Comparison of ENCODE assay signal across 26 cellular contexts in the genomic region with DNA sequence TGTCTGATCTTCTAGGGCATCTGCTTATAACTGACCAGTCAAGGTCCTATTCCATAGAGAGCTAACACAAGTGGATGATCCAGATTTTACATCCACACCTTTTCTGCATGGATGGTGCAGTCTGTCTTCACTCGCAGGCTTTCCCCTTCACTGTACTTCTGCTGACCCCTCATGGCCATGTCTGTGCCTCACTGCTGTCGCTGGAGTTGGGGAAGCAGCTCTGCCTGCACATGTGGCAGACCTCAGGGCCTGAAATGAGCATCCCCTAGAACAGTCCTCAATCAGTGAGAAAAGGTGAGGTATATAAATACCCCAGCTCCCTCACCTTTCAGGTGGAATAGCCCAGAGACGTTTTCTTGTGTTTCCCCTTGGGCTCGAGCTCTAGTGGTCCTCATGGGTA.
DNase-seq lines count a peak whose midpoint lies in the region; ATAC-seq and TF ChIP-seq lines count a peak whose summit lies in the region.
"Had no signal": no experiment of that assay in that cellular context is flagged by ENCODE, and none has a peak within 500 bp of the region (broad histone marks: within the 10 kb centered on the region; RNA-seq: fewer than 3 reads in every experiment).

No MANE protein-coding gene starts in this region.

- no peaks in the 10 kb centered on the region for H3K9me3 Mint-ChIP-seq in activated CD8-positive, alpha-beta memory T cell treated with anti-CD3 and anti-CD28 coated beads, Interleukin-2, amount 10 ng/mL, durations not matched to agents 7 days and 5 days (ENCODE audit: low read depth)
- no peaks in the 10 kb centered on the region for H3K9me3 Mint-ChIP-seq in stimulated activated memory B cell treated with anti-CD40 and anti-IgM and Interleukin-4, amounts not matched to agents 10 μg/mL and 1 μg/mL and 100 μg/mL, for 72 hours
- no peaks in the 10 kb centered on the region for H3K9me3 Mint-ChIP-seq in activated T-helper 2 cell treated with anti-CD3 and anti-CD28 coated beads, Interferon-gamma antibody, Interleukin-2, Interleukin-4, amounts not matched to agents 10 μg/mL and 5 μg/mL and 100 μg/mL, durations not matched to agents 14 hours and 24 hours and 36 hours
- H3K9me3 Mint-ChIP-seq: activated naive CD8-positive, alpha-beta T cell treated with anti-CD3 and anti-CD28 coated beads, Interleukin-2, amount 10 ng/mL, durations not matched to agents 7 days and 5 days had no signal

- TF ChIP-seq POLR2A in NB4 (IDR thresholded peaks at IDR 0.05; ENCODE audit: extremely low read depth, insufficient read length): no peak

- TF ChIP-seq CTCF in NB4 (IDR thresholded peaks at IDR 0.05; ENCODE audit: low read depth, low read length) (no peak), choroid plexus epithelial cell (conservative IDR thresholded peaks at IDR 0.05; ENCODE audit: low read depth, low read length) (peak; percentile 16)

- no peak overlapping the region for H3K27ac Mint-ChIP-seq in activated CD8-positive, alpha-beta memory T cell treated with anti-CD3 and anti-CD28 coated beads, Interleukin-2, amount 10 ng/mL, durations not matched to agents 7 days and 5 days
- H3K27ac Mint-ChIP-seq in stimulated activated memory B cell treated with anti-CD40 and anti-IgM and Interleukin-4, amounts not matched to agents 10 μg/mL and 1 μg/mL and 100 μg/mL, for 72 hours: no peak overlapping the region
- no peak overlapping the region for H3K27ac Mint-ChIP-seq in activated T-helper 2 cell treated with anti-CD3 and anti-CD28 coated beads, Interferon-gamma antibody, Interleukin-2, Interleukin-4, amounts not matched to agents 10 μg/mL and 5 μg/mL and 100 μg/mL, durations not matched to agents 14 hours and 24 hours and 36 hours
- H3K27ac Mint-ChIP-seq: activated naive CD8-positive, alpha-beta T cell treated with anti-CD3 and anti-CD28 coated beads, Interleukin-2, amount 10 ng/mL, durations not matched to agents 7 days and 5 days had no signal

- intact Hi-C loops in activated T-helper 2 cell treated with anti-CD3 and anti-CD28 coated beads, Interferon-gamma antibody, Interleukin-2, Interleukin-4, amounts not matched to agents 10 μg/mL and 5 μg/mL and 100 μg/mL, durations not matched to agents 14 hours and 24 hours and 36 hours (cut with micrococcal nuclease): no loop called here

- H3K4me3 Mint-ChIP-seq in activated CD8-positive, alpha-beta memory T cell treated with anti-CD3 and anti-CD28 coated beads, Interleukin-2, amount 10 ng/mL, durations not matched to agents 7 days and 5 days: no peak overlapping the region
- no peak overlapping the region for H3K4me3 Mint-ChIP-seq in stimulated activated memory B cell treated with anti-CD40 and anti-IgM and Interleukin-4, amounts not matched to agents 10 μg/mL and 1 μg/mL and 100 μg/mL, for 72 hours
- H3K4me3 Mint-ChIP-seq in activated T-helper 2 cell treated with anti-CD3 and anti-CD28 coated beads, Interferon-gamma antibody, Interleukin-2, Interleukin-4, amounts not matched to agents 10 μg/mL and 5 μg/mL and 100 μg/mL, durations not matched to agents 14 hours and 24 hours and 36 hours (ENCODE audit: low read depth): no peak overlapping the region
- H3K4me3 Mint-ChIP-seq: activated naive CD8-positive, alpha-beta T cell treated with anti-CD3 and anti-CD28 coated beads, Interleukin-2, amount 10 ng/mL, durations not matched to agents 7 days and 5 days had no signal

- peaks cover 55% of the 10 kb centered on the region for H3K27me3 Mint-ChIP-seq in activated CD8-positive, alpha-beta memory T cell treated with anti-CD3 and anti-CD28 coated beads, Interleukin-2, amount 10 ng/mL, durations not matched to agents 7 days and 5 days
- no peaks in the 10 kb centered on the region for H3K27me3 Mint-ChIP-seq in stimulated activated memory B cell treated with anti-CD40 and anti-IgM and Interleukin-4, amounts not matched to agents 10 μg/mL and 1 μg/mL and 100 μg/mL, for 72 hours
- H3K27me3 Mint-ChIP-seq in activated T-helper 2 cell treated with anti-CD3 and anti-CD28 coated beads, Interferon-gamma antibody, Interleukin-2, Interleukin-4, amounts not matched to agents 10 μg/mL and 5 μg/mL and 100 μg/mL, durations not matched to agents 14 hours and 24 hours and 36 hours (ENCODE audit: low read depth): peaks cover 37% of the 10 kb centered on the region

- DNase-seq in activated CD8-positive, alpha-beta memory T cell treated with anti-CD3 and anti-CD28 coated beads, Interleukin-2, amount 10 ng/mL, durations not matched to agents 7 days and 5 days: peak; percentile 4
- no peak for DNase-seq in activated CD8-positive, alpha-beta memory T cell treated with anti-CD3 and anti-CD28 coated beads, Interleukin-2, amount 50 U/mL, for 4 hours
- DNase-seq in NB4 (ENCODE audit: low read depth) (peak; percentile 8), choroid plexus epithelial cell (ENCODE audit: low read depth) (peak; percentile 3), DMS114 treated with DMSO at 0.1 percent for 48 hours (lab: John Stamatoyannopoulos, UW; ENCODE audit: unreplicated experiment) (no peak)
- DNase-seq in activated T-helper 2 cell treated with anti-CD3 and anti-CD28 coated beads, Interferon-gamma antibody, Interleukin-2, Interleukin-4, amounts not matched to agents 10 μg/mL and 5 μg/mL and 100 μg/mL, durations not matched to agents 14 hours and 24 hours and 36 hours (ENCODE audit: low spot score): no peak
- DNase-seq: activated CD4-positive, alpha-beta T cell treated with anti-CD3 and anti-CD28 coated beads, Interleukin-2, amount 50 U/mL, for 1 hour; activated effector memory CD4-positive, alpha-beta T cell treated with Interleukin-2 at 50 U/mL for 16 hours; activated naive CD8-positive, alpha-beta T cell treated with anti-CD3 and anti-CD28 coated beads, Interleukin-2, amount 10 ng/mL, durations not matched to agents 7 days and 5 days; AML-193; effector CD4-positive, alpha-beta T cell; KG1; lower lobe of right lung; NCI-H1092 treated with DMSO at 0.1 percent for 48 hours; NCI-H2029; NCI-H226; NCI-H748 treated with DMSO at 0.1 percent for 48 hours; SHP77 treated with DMSO at 0.1 percent for 48 hours; stimulated activated CD4-positive, alpha-beta T cell treated with anti-CD3 and anti-CD28 coated beads, Interleukin-4, amount 100 ng/mL, for 1 hour; stimulated activated naive CD8-positive, alpha-beta T cell treated with anti-CD3 and anti-CD28 coated beads, Interleukin-15, Interleukin-2, amounts not matched to agents 100 U/mL and 50 U/mL, for 24 hours; T-helper 2 cell; thyroid gland had no signal

- no peak overlapping the region for H3K4me3 ChIP-seq in NB4 (ENCODE audit: low read depth, low read length)
- no peak overlapping the region for H3K4me3 ChIP-seq in choroid plexus epithelial cell (ENCODE audit: low read depth, low read length)
- H3K4me3 ChIP-seq: hepatocyte, lower lobe of right lung, smooth muscle cell, thyroid gland had no signal

- ATAC-seq in activated CD8-positive, alpha-beta memory T cell treated with anti-CD3 and anti-CD28 coated beads, Interleukin-2, amount 10 ng/mL, durations not matched to agents 7 days and 5 days: no peak
- ATAC-seq in stimulated activated memory B cell treated with anti-CD40 and anti-IgM and Interleukin-4, amounts not matched to agents 10 μg/mL and 1 μg/mL and 100 μg/mL, for 72 hours: peak; percentile 44
- ATAC-seq in GM18909 (IDR thresholded peaks at IDR 0.05; ENCODE audit: poor library complexity, unreplicated experiment): no peak
- ATAC-seq: lower lobe of right lung; stimulated activated naive CD8-positive, alpha-beta T cell treated with anti-CD3 and anti-CD28 coated beads, Interleukin-15, Interleukin-2, amounts not matched to agents 100 U/mL and 50 U/mL, for 24 hours had no signal

- H3K4me1 Mint-ChIP-seq in activated CD8-positive, alpha-beta memory T cell treated with anti-CD3 and anti-CD28 coated beads, Interleukin-2, amount 10 ng/mL, durations not matched to agents 7 days and 5 days: no peaks in the 10 kb centered on the region
- peaks cover 28% of the 10 kb centered on the region for H3K4me1 Mint-ChIP-seq in stimulated activated memory B cell treated with anti-CD40 and anti-IgM and Interleukin-4, amounts not matched to agents 10 μg/mL and 1 μg/mL and 100 μg/mL, for 72 hours
- H3K4me1 Mint-ChIP-seq in activated T-helper 2 cell treated with anti-CD3 and anti-CD28 coated beads, Interferon-gamma antibody, Interleukin-2, Interleukin-4, amounts not matched to agents 10 μg/mL and 5 μg/mL and 100 μg/mL, durations not matched to agents 14 hours and 24 hours and 36 hours (ENCODE audit: low read depth): no peaks in the 10 kb centered on the region
- H3K4me1 Mint-ChIP-seq: activated naive CD8-positive, alpha-beta T cell treated with anti-CD3 and anti-CD28 coated beads, Interleukin-2, amount 10 ng/mL, durations not matched to agents 7 days and 5 days had no signal

- no peaks in the 10 kb centered on the region for H3K36me3 Mint-ChIP-seq in activated CD8-positive, alpha-beta memory T cell treated with anti-CD3 and anti-CD28 coated beads, Interleukin-2, amount 10 ng/mL, durations not matched to agents 7 days and 5 days
- no peaks in the 10 kb centered on the region for H3K36me3 Mint-ChIP-seq in stimulated activated memory B cell treated with anti-CD40 and anti-IgM and Interleukin-4, amounts not matched to agents 10 μg/mL and 1 μg/mL and 100 μg/mL, for 72 hours
- H3K36me3 Mint-ChIP-seq in activated T-helper 2 cell treated with anti-CD3 and anti-CD28 coated beads, Interferon-gamma antibody, Interleukin-2, Interleukin-4, amounts not matched to agents 10 μg/mL and 5 μg/mL and 100 μg/mL, durations not matched to agents 14 hours and 24 hours and 36 hours (ENCODE audit: low read depth): no peaks in the 10 kb centered on the region
- H3K36me3 Mint-ChIP-seq: activated naive CD8-positive, alpha-beta T cell treated with anti-CD3 and anti-CD28 coated beads, Interleukin-2, amount 10 ng/mL, durations not matched to agents 7 days and 5 days had no signal

- CTCF ChIA-PET in activated CD8-positive, alpha-beta memory T cell treated with anti-CD3 and anti-CD28 coated beads, Interleukin-2, amount 10 ng/mL, durations not matched to agents 7 days and 5 days (lab: Charles Lee): no interaction called here

Comparison
In these comparisons a context has a peak if more than half of its experiments do, and no peak if none do; other contexts are left out.
1. DNase-seq: peak in activated CD8-positive, alpha-beta memory T cell treated with anti-CD3 and anti-CD28 coated beads, Interleukin-2, amount 10 ng/mL, durations not matched to agents 7 days and 5 days (single experiment), NB4 (single experiment) and choroid plexus epithelial cell (single experiment); none in activated CD8-positive, alpha-beta memory T cell treated with anti-CD3 and anti-CD28 coated beads, Interleukin-2, amount 50 U/mL, for 4 hours (single experiment), DMS114 treated with DMSO at 0.1 percent for 48 hours (single experiment) and activated T-helper 2 cell treated with anti-CD3 and anti-CD28 coated beads, Interferon-gamma antibody, Interleukin-2, Interleukin-4, amounts not matched to agents 10 μg/mL and 5 μg/mL and 100 μg/mL, durations not matched to agents 14 hours and 24 hours and 36 hours (single experiment).